ENCODE assay signal across 9 cellular contexts in genomic region chr2:53787911-53788289, GRCh38. TPM values are rescaled to one million over a fixed set of nuclear protein-coding genes. Genes with fewer than 3 reads are reported as not detected.
A peak's percentile ranks its signal among the peaks of the same experiment; 100 is the strongest.
DNase-seq lines count a peak whose midpoint lies in the region; ATAC-seq and TF ChIP-seq lines count a peak whose summit lies in the region.
"Had no signal": no experiment of that assay in that cellular context is flagged by ENCODE, and none has a peak within 500 bp of the region (broad histone marks: within the 10 kb centered on the region; RNA-seq: fewer than 3 reads in every experiment).

No MANE protein-coding gene starts in this region.

- peaks cover 2% of the 10 kb centered on the region in 2 donors for H3K36me3 Mint-ChIP-seq in CD14-positive monocyte
- H3K36me3 Mint-ChIP-seq in nephron progenitor cell (ENCODE audit: low read depth) = peaks cover 6% of the 10 kb centered on the region

- DNase-seq in CD14-positive monocyte (ENCODE audit: low spot score) (no peak), dermis blood vessel endothelial cell (peak; percentile 54), nephron progenitor cell (no peak), HPDE6-E6E7 (ENCODE audit: extremely low spot score) (no peak), NCI-H1105 treated with DMSO at 0.1 percent for 48 hours (lab: John Stamatoyannopoulos, UW) (no peak)
- no peak for DNase-seq in effector CD4-positive, alpha-beta T cell
- DNase-seq: cerebellar nuclear complex had no signal

- no peaks in the 10 kb centered on the region for H3F3A ChIP-seq in Loucy (ENCODE audit: low read depth)

- no peaks in the 10 kb centered on the region for H3K27me3 ChIP-seq in Loucy (ENCODE audit: insufficient read depth, low read length, poor library complexity, severe bottlenecking)

- peaks cover 57% of the 10 kb centered on the region for H3K4me1 ChIP-seq in Loucy (ENCODE audit: insufficient read depth, low read length, poor library complexity, severe bottlenecking)

- H3K27me3 Mint-ChIP-seq in CD14-positive monocyte (ENCODE audit: low read depth in 3 of 3) = no peaks in the 10 kb centered on the region
- peaks cover 5% of the 10 kb centered on the region for H3K27me3 Mint-ChIP-seq in nephron progenitor cell (ENCODE audit: low read depth, poor library complexity)

- peak overlapping the region; percentile 82 for H3K4me3 ChIP-seq in Loucy (ENCODE audit: low read length, poor library complexity, severe bottlenecking)

- H3K4me3 Mint-ChIP-seq in CD14-positive monocyte = peak overlapping the region; percentile 96 to 99
- H3K4me3 Mint-ChIP-seq in nephron progenitor cell = peak overlapping the region; percentile 98

- H3K9ac ChIP-seq in Loucy (ENCODE audit: low read depth, low read length, poor library complexity, severe bottlenecking) = peak overlapping the region; percentile 94

- peak overlapping the region; percentile 85 to 98 (median 94) for H3K27ac Mint-ChIP-seq in CD14-positive monocyte
- H3K27ac Mint-ChIP-seq in nephron progenitor cell = peak overlapping the region; percentile 99

- peaks cover 92% of the 10 kb centered on the region for H3K79me2 ChIP-seq in Loucy (ENCODE audit: insufficient read depth, low read length)

- no peak for TF ChIP-seq CTCF in CD14-positive monocyte (IDR thresholded peaks at IDR 0.05)
- no peak for TF ChIP-seq CTCF in Loucy (conservative IDR thresholded peaks at IDR 0.05; ENCODE audit: low read length)
- TF ChIP-seq CTCF in nephron progenitor cell (IDR thresholded peaks at IDR 0.05) = no peak

- intact Hi-C loops in CD14-positive monocyte (cut with micrococcal nuclease) = no loop called here

- no peaks in the 10 kb centered on the region for H3K9me2 ChIP-seq in Loucy (replicated peaks; ENCODE audit: low read depth, low read length)

- no peaks in the 10 kb centered on the region for H3K9me3 ChIP-seq in Loucy (ENCODE audit: insufficient read depth, low read depth, low read length)

- H3K4me1 Mint-ChIP-seq in CD14-positive monocyte (peaks cover 41% of the 10 kb centered on the region), nephron progenitor cell (peaks cover 47% of the 10 kb centered on the region)

- H2AFZ ChIP-seq in Loucy (ENCODE audit: low read length) = peak overlapping the region; percentile 94; the same call in 1 of the 2 replicates

- peaks cover 49% of the 10 kb centered on the region for H4K20me1 ChIP-seq in Loucy (ENCODE audit: insufficient read depth, low read length, poor library complexity, severe bottlenecking)

- peaks cover 0 to 2% (median 0%) of the 10 kb centered on the region in 7 donors for H3K9me3 Mint-ChIP-seq in CD14-positive monocyte
- H3K9me3 Mint-ChIP-seq in nephron progenitor cell = no peaks in the 10 kb centered on the region

- H3K4me2 ChIP-seq in Loucy (ENCODE audit: low read depth, low read length, poor library complexity, severe bottlenecking) = peak overlapping the region; percentile 99

- no peaks in the 10 kb centered on the region for H3K36me3 ChIP-seq in Loucy (ENCODE audit: insufficient read depth, low read length)

- ATAC-seq in GM21526 (IDR thresholded peaks at IDR 0.05; ENCODE audit: low FRiP score, unreplicated experiment) = no peak

RNA-seq across cellular contexts. Expression of gene ERLEC1, which starts 1.1 kb away (rescaled TPM):
- 10 to 100 TPM; 23.7 to 23.8 TPM for polyA plus RNA-seq in CD14-positive monocyte
- total RNA-seq in dermis blood vessel endothelial cell = 105 and 114 TPM in 2 replicates

RNA-seq across cellular contexts. Expression of gene ASB3, which starts 1.1 kb away (rescaled TPM):
- 1 to 10 TPM; 6.7 to 8.1 TPM for polyA plus RNA-seq in CD14-positive monocyte
- total RNA-seq in dermis blood vessel endothelial cell = 28.6 and 30.9 TPM in 2 replicates

RNA-seq across cellular contexts. Expression of gene CHAC2, which starts 20.3 kb away (rescaled TPM):
- under 1 TPM; 0.20 to 0.40 TPM for polyA plus RNA-seq in CD14-positive monocyte
- 12.5 and 14.1 TPM in 2 replicates for total RNA-seq in dermis blood vessel endothelial cell
